21 cellular contexts compared by ENCODE assay signal in genomic region chr6:106529438-106529837, GRCh38.
DNase-seq lines count a peak whose midpoint lies in the region; ATAC-seq, FAIRE-seq and TF ChIP-seq lines count a peak whose summit lies in the region.
"Had no signal": no experiment of that assay in that cellular context is flagged by ENCODE, and none has a peak within 500 bp of the region (broad histone marks: within the 10 kb centered on the region; RNA-seq: fewer than 3 reads in every experiment).

No MANE protein-coding gene starts in this region.

- DNase-seq in GM19239 (ENCODE audit: insufficient read length, low spot score): no peak
- no peak for DNase-seq in T-helper 17 cell
- no peak for DNase-seq in keratinocyte (ENCODE audit: low read depth, low spot score)
- no peak for DNase-seq in stimulated activated CD8-positive, alpha-beta memory T cell treated with anti-CD3 and anti-CD28 coated beads, Interleukin-4, amount 100 ng/mL, for 48 hours
- no peak for DNase-seq in progenitor cell of endocrine pancreas (ENCODE audit: low spot score, unreplicated experiment)
- no peak for DNase-seq in NCI-H1092 (lab: John Stamatoyannopoulos, UW)
- DNase-seq: activated CD8-positive, alpha-beta T cell treated with anti-CD3 and anti-CD28 coated beads for 36 hours; activated naive CD4-positive, alpha-beta T cell treated with anti-CD3 and anti-CD28 coated beads, Interleukin-2, amount 10 ng/mL, durations not matched to agents 7 days and 5 days; aorta; CD4-positive, CD25-positive, alpha-beta regulatory T cell; NCI-H1105; NCI-H2029; NCI-H345; NCI-H748 treated with DMSO at 0.1 percent for 48 hours; occipital lobe; stimulated activated CD4-positive, alpha-beta T cell treated with anti-CD3 and anti-CD28 coated beads, Interleukin-4, amount 100 ng/mL, for 24 hours; stimulated activated naive CD4-positive, alpha-beta T cell treated with Interleukin-2 at 50 U/mL for 16 hours had no signal

- TF ChIP-seq CTCF in keratinocyte (optimal IDR thresholded peaks at IDR 0.05 in 1 of 3, IDR thresholded peaks at IDR 0.05 in 1 of 3, conservative IDR thresholded peaks at IDR 0.05 in 1 of 3; ENCODE audit: extremely low read depth in 1 of 3, insufficient read depth in 2 of 3, low read length in 3 of 3) (no peak), progenitor cell of endocrine pancreas (IDR thresholded peaks at IDR 0.05; ENCODE audit: unreplicated experiment) (no peak)

- H3K27ac ChIP-seq in ACC112 (ENCODE audit: low read depth, low read length): peak overlapping the region; percentile 98
- no peak overlapping the region for H3K27ac ChIP-seq in keratinocyte (ENCODE audit: control insufficient read depth, insufficient read depth, low read length)

- H3K27ac Mint-ChIP-seq in T-helper 17 cell: peak overlapping the region; percentile 67
- H3K27ac Mint-ChIP-seq in progenitor cell of endocrine pancreas: no peak overlapping the region
- H3K27ac Mint-ChIP-seq: activated naive CD4-positive, alpha-beta T cell treated with anti-CD3 and anti-CD28 coated beads, Interleukin-2, amount 10 ng/mL, durations not matched to agents 7 days and 5 days; CD4-positive, CD25-positive, alpha-beta regulatory T cell had no signal

- H3K9me3 Mint-ChIP-seq in progenitor cell of endocrine pancreas (ENCODE audit: low read depth): no peaks in the 10 kb centered on the region
- H3K9me3 Mint-ChIP-seq: activated CD8-positive, alpha-beta T cell treated with anti-CD3 and anti-CD28 coated beads for 36 hours; activated naive CD4-positive, alpha-beta T cell treated with anti-CD3 and anti-CD28 coated beads, Interleukin-2, amount 10 ng/mL, durations not matched to agents 7 days and 5 days; CD4-positive, CD25-positive, alpha-beta regulatory T cell; central memory CD8-positive, alpha-beta T cell had no signal

- H3K4me1 ChIP-seq in ACC112 (ENCODE audit: control insufficient read depth, insufficient read depth, low read length, unreplicated experiment) (peaks cover 72% of the 10 kb centered on the region), keratinocyte (ENCODE audit: control insufficient read depth, extremely low read depth, insufficient read depth, low read length) (peaks cover 65% of the 10 kb centered on the region)

- H3K27me3 Mint-ChIP-seq in T-helper 17 cell: no peaks in the 10 kb centered on the region
- H3K27me3 Mint-ChIP-seq in progenitor cell of endocrine pancreas: peaks cover 14% of the 10 kb centered on the region
- H3K27me3 Mint-ChIP-seq: activated CD8-positive, alpha-beta T cell treated with anti-CD3 and anti-CD28 coated beads for 36 hours; activated naive CD4-positive, alpha-beta T cell treated with anti-CD3 and anti-CD28 coated beads, Interleukin-2, amount 10 ng/mL, durations not matched to agents 7 days and 5 days; CD4-positive, CD25-positive, alpha-beta regulatory T cell; central memory CD8-positive, alpha-beta T cell had no signal

- H3K27me3 ChIP-seq in ACC112 (ENCODE audit: insufficient read depth, low read length) (no peaks in the 10 kb centered on the region), keratinocyte (ENCODE audit: control insufficient read depth, extremely low read depth, insufficient read depth, low read length) (no peaks in the 10 kb centered on the region)

- H3K36me3 ChIP-seq in ACC112 (ENCODE audit: insufficient read depth, low read length): peaks cover 28% of the 10 kb centered on the region
- H3K36me3 ChIP-seq in keratinocyte (ENCODE audit: control insufficient read depth in 2 of 2, extremely low read depth in 1 of 2, insufficient read depth in 2 of 2, low read length in 2 of 2): peaks cover 3 to 29% of the 10 kb centered on the region in 2 experiments

- H2AFZ ChIP-seq in ACC112 (ENCODE audit: low read length, unreplicated experiment) (no peak overlapping the region), keratinocyte (ENCODE audit: control insufficient read depth, low read length) (no peak overlapping the region)

- H4K20me1 ChIP-seq in keratinocyte (ENCODE audit: control insufficient read depth, extremely low read depth, insufficient read depth, low read length): no peaks in the 10 kb centered on the region

- H3K4me1 Mint-ChIP-seq in T-helper 17 cell (peaks cover 50% of the 10 kb centered on the region), progenitor cell of endocrine pancreas (ENCODE audit: low read depth) (peaks cover 5% of the 10 kb centered on the region)

- no peak overlapping the region for H3K9ac ChIP-seq in keratinocyte (ENCODE audit: control insufficient read depth, extremely low read depth, insufficient read depth, low read length)

- dilution Hi-C loops in keratinocyte (cut with MboI; ENCODE audit: extremely low pct_ligation_motif_present, low sequenced_read_pairs): no loop called here

- peaks cover 16% of the 10 kb centered on the region for H3K79me2 ChIP-seq in ACC112 (ENCODE audit: control insufficient read depth, insufficient read depth, low read length, unreplicated experiment)
- H3K79me2 ChIP-seq in keratinocyte (ENCODE audit: control insufficient read depth, insufficient read depth, low read length): peaks cover 38% of the 10 kb centered on the region

- no peak for ATAC-seq in T-helper 17 cell
- ATAC-seq: activated CD4-positive, CD25-positive, alpha-beta regulatory T cell treated with anti-CD3 and anti-CD28 coated beads, Interleukin-2, amount 50 U/mL, for 24 hours; activated CD8-positive, alpha-beta T cell treated with anti-CD3 and anti-CD28 coated beads for 36 hours had no signal

- H3K9me3 ChIP-seq in T-helper 17 cell (ENCODE audit: control insufficient read depth, low read length, poor library complexity, severe bottlenecking) (no peaks in the 10 kb centered on the region), keratinocyte (ENCODE audit: control insufficient read depth, low read depth, low read length) (no peaks in the 10 kb centered on the region)

- H3K36me3 Mint-ChIP-seq in T-helper 17 cell (ENCODE audit: low read depth) (peaks cover 22% of the 10 kb centered on the region), progenitor cell of endocrine pancreas (ENCODE audit: insufficient read depth) (no peaks in the 10 kb centered on the region)

- H3K4me3 Mint-ChIP-seq in T-helper 17 cell (no peak overlapping the region), progenitor cell of endocrine pancreas (ENCODE audit: low read depth) (no peak overlapping the region)
- H3K4me3 Mint-ChIP-seq: activated CD8-positive, alpha-beta T cell treated with anti-CD3 and anti-CD28 coated beads for 36 hours; activated naive CD4-positive, alpha-beta T cell treated with anti-CD3 and anti-CD28 coated beads, Interleukin-2, amount 10 ng/mL, durations not matched to agents 7 days and 5 days; CD4-positive, CD25-positive, alpha-beta regulatory T cell; central memory CD8-positive, alpha-beta T cell had no signal

- H3K4me3 ChIP-seq in ACC112 (ENCODE audit: low read depth, low read length) (no peak overlapping the region; the same call in 1 of the 2 replicates), keratinocyte (ENCODE audit: control insufficient read depth in 2 of 3, extremely low read depth in 1 of 3, insufficient read depth in 2 of 3, low read depth in 1 of 3, low read length in 3 of 3) (no peak overlapping the region)

- no peaks in the 10 kb centered on the region for H3K9me1 ChIP-seq in keratinocyte (ENCODE audit: control insufficient read depth, extremely low read depth, insufficient read depth, low read length)

- peak overlapping the region; percentile 31 for H3K4me2 ChIP-seq in keratinocyte (ENCODE audit: control insufficient read depth, extremely low read depth, insufficient read depth, low read depth, low read length)

- peak; percentile 51 for FAIRE-seq in GM19239 (lab: Jason Lieb, UNC)
- FAIRE-seq in keratinocyte (lab: Jason Lieb, UNC): peak; percentile 79
- FAIRE-seq: GM12892 had no signal
